ENCODE assay signal across 1 cellular context in genomic region chr11:67396258-67396581, GRCh38.
TF ChIP-seq lines count a peak whose summit lies in the region.

No MANE protein-coding gene starts in this region.

TF ChIP-seq in K562, 482 proteins besides CTCF, POLR2A, EP300 and RAD21:
- TF ChIP-seq RBFOX2 (IDR thresholded peaks at IDR 0.05; ENCODE audit: low read depth, low read length) (peak; percentile 57; the same call in 1 of the 2 replicates), ZNF586 (CRISPR knock-in tag; conservative IDR thresholded peaks at IDR 0.05) (no peak)
